ENCODE assay signal across 8 cellular contexts in genomic region chr7:32427769-32428291, GRCh38.
A peak's percentile ranks its signal among the peaks of the same experiment; 100 is the strongest.
DNase-seq lines count a peak whose midpoint lies in the region; ATAC-seq and TF ChIP-seq lines count a peak whose summit lies in the region.

No MANE protein-coding gene starts in this region.

- intact Hi-C loops in activated CD8-positive, alpha-beta T cell treated with anti-CD3 and anti-CD28 coated beads for 36 hours (cut with micrococcal nuclease): no loop called here

- ATAC-seq in GM21360 (IDR thresholded peaks at IDR 0.05; ENCODE audit: unreplicated experiment): peak; percentile 72
- ATAC-seq in activated CD8-positive, alpha-beta T cell treated with anti-CD3 and anti-CD28 coated beads for 36 hours: peak; percentile 82

- peaks cover 10% of the 10 kb centered on the region for H3K9me3 Mint-ChIP-seq in activated CD8-positive, alpha-beta T cell treated with anti-CD3 and anti-CD28 coated beads for 36 hours
- no peaks in the 10 kb centered on the region for H3K9me3 Mint-ChIP-seq in endodermal cell

- no peaks in the 10 kb centered on the region for H3K9me2 ChIP-seq in MM.1S (replicated peaks; ENCODE audit: insufficient read depth, low read length)

- no peaks in the 10 kb centered on the region for H3F3A ChIP-seq in MM.1S (ENCODE audit: insufficient read depth, low read length)

- H3K27ac ChIP-seq in endodermal cell (ENCODE audit: low read depth, low read length) (no peak overlapping the region), MM.1S (ENCODE audit: low read length) (no peak overlapping the region)

- H3K79me2 ChIP-seq in MM.1S (ENCODE audit: low read length): no peaks in the 10 kb centered on the region

- peak overlapping the region; percentile 73 for H3K4me3 ChIP-seq in endodermal cell (ENCODE audit: low read length)
- H3K4me3 ChIP-seq in MM.1S (ENCODE audit: low read length): no peak overlapping the region

- H3K9ac ChIP-seq in endodermal cell (ENCODE audit: extremely low read depth, low read length, poor library complexity, severe bottlenecking) (no peak overlapping the region), MM.1S (ENCODE audit: low read length) (no peak overlapping the region)

- DNase-seq in AG20443 (ENCODE audit: low spot score) (peak; percentile 90), NCI-H1930 (lab: John Stamatoyannopoulos, UW) (peak; percentile 19 to 31), endodermal cell (peak; percentile 98), midbrain (lab: John Stamatoyannopoulos, UW) (peak; percentile 33), MM.1S (no peak)
- DNase-seq in activated CD8-positive, alpha-beta T cell treated with anti-CD3 and anti-CD28 coated beads for 36 hours: peak; percentile 83
- DNase-seq in stimulated activated CD8-positive, alpha-beta memory T cell treated with anti-CD3 and anti-CD28 coated beads, Interleukin-4, amount 100 ng/mL, for 24 hours (ENCODE audit: low read depth): peak; percentile 52

- CTCF ChIA-PET in activated CD8-positive, alpha-beta T cell treated with anti-CD3 and anti-CD28 coated beads for 36 hours (lab: Charles Lee): no interaction called here

- POLR2A ChIA-PET in activated CD8-positive, alpha-beta T cell treated with anti-CD3 and anti-CD28 coated beads for 36 hours (lab: Charles Lee): no interaction called here

- WGBS in endodermal cell (ENCODE audit: insufficient coverage in 1 of 2, insufficient read length in 1 of 2), 2 experiments: 1 to 2% methylated on average over 17 to 48 of the region's 48 CpGs

- no peak for TF ChIP-seq CTCF in activated CD8-positive, alpha-beta T cell treated with anti-CD3 and anti-CD28 coated beads for 36 hours (IDR thresholded peaks at IDR 0.05)
- TF ChIP-seq CTCF in endodermal cell (conservative IDR thresholded peaks at IDR 0.05): peak; percentile 75
- no peak for TF ChIP-seq CTCF in MM.1S (IDR thresholded peaks at IDR 0.05; ENCODE audit: low read length)

- H3K9me3 ChIP-seq in endodermal cell (ENCODE audit: control insufficient read depth, low read length): peaks cover 5% of the 10 kb centered on the region
- H3K9me3 ChIP-seq in MM.1S (replicated peaks; ENCODE audit: insufficient read depth, low read length): no peaks in the 10 kb centered on the region

- no peak overlapping the region for H2AFZ ChIP-seq in MM.1S (ENCODE audit: low read length)

- H3K4me2 ChIP-seq in MM.1S (ENCODE audit: low read depth, low read length): no peak overlapping the region

- peaks cover 53% of the 10 kb centered on the region for H3K27me3 Mint-ChIP-seq in activated CD8-positive, alpha-beta T cell treated with anti-CD3 and anti-CD28 coated beads for 36 hours
- H3K27me3 Mint-ChIP-seq in endodermal cell (ENCODE audit: insufficient read depth): peaks cover 78% of the 10 kb centered on the region

- no peak overlapping the region for H3K27ac Mint-ChIP-seq in activated CD8-positive, alpha-beta T cell treated with anti-CD3 and anti-CD28 coated beads for 36 hours
- H3K27ac Mint-ChIP-seq in endodermal cell: no peak overlapping the region

- H3K36me3 ChIP-seq in endodermal cell (ENCODE audit: control insufficient read depth, insufficient read depth, low read length): no peaks in the 10 kb centered on the region
- no peaks in the 10 kb centered on the region for H3K36me3 ChIP-seq in MM.1S (replicated peaks; ENCODE audit: insufficient read depth, low read length)

- H3K4me1 Mint-ChIP-seq in activated CD8-positive, alpha-beta T cell treated with anti-CD3 and anti-CD28 coated beads for 36 hours (ENCODE audit: low read depth): no peaks in the 10 kb centered on the region
- peaks cover 9% of the 10 kb centered on the region for H3K4me1 Mint-ChIP-seq in endodermal cell

- peaks cover 2% of the 10 kb centered on the region for H3K36me3 Mint-ChIP-seq in activated CD8-positive, alpha-beta T cell treated with anti-CD3 and anti-CD28 coated beads for 36 hours (ENCODE audit: low read depth)
- no peaks in the 10 kb centered on the region for H3K36me3 Mint-ChIP-seq in endodermal cell (ENCODE audit: low read depth)

- H3K4me1 ChIP-seq in endodermal cell (ENCODE audit: control insufficient read depth, insufficient read depth, low read length) (peaks cover 4% of the 10 kb centered on the region), MM.1S (ENCODE audit: low read length) (no peaks in the 10 kb centered on the region)

- peaks cover 55% of the 10 kb centered on the region for H3K27me3 ChIP-seq in endodermal cell (ENCODE audit: control insufficient read depth, insufficient read depth, low read length, poor library complexity, severe bottlenecking)
- no peaks in the 10 kb centered on the region for H3K27me3 ChIP-seq in MM.1S (replicated peaks; ENCODE audit: insufficient read depth, low read length)

- no peaks in the 10 kb centered on the region for H4K20me1 ChIP-seq in MM.1S (ENCODE audit: insufficient read depth, low read length)

- H3K4me3 Mint-ChIP-seq in activated CD8-positive, alpha-beta T cell treated with anti-CD3 and anti-CD28 coated beads for 36 hours: no peak overlapping the region
- H3K4me3 Mint-ChIP-seq in endodermal cell: peak overlapping the region; percentile 50
